26 cellular contexts compared by ENCODE assay signal in the genomic region with DNA sequence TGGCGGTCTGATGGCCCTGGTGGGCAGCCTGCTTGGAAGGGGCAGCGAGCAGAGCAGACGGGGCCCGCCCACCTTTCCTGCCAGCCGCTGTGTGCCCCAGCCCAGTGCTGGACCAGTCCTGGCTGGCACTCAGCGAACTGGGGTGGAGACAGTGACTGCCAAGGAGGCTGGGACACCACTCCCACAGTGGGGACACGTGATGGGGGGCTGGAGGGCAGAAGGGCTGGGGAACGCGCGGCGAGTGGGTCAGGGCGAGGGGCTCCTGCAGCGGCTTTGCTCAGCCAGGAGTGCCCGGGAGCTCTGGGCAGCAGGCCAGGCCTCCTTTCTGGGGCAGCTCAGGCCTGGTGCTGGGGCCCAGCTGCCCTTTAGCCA. TPM values are rescaled to one million over a fixed set of nuclear protein-coding genes. Genes with fewer than 3 reads are reported as not detected.
DNase-seq lines count a peak whose midpoint lies in the region; ATAC-seq and TF ChIP-seq lines count a peak whose summit lies in the region.
"Had no signal": no experiment of that assay in that cellular context is flagged by ENCODE, and none has a peak within 500 bp of the region (broad histone marks: within the 10 kb centered on the region; RNA-seq: fewer than 3 reads in every experiment).

No MANE protein-coding gene starts in this region.

- H3K36me3 Mint-ChIP-seq in activated CD4-positive, alpha-beta memory T cell treated with anti-CD3 and anti-CD28 coated beads for 36 hours = no peaks in the 10 kb centered on the region
- H3K36me3 Mint-ChIP-seq: stimulated activated effector memory CD8-positive, alpha-beta T cell treated with anti-CD3 and anti-CD28 coated beads, Interleukin-12 subunit alpha, Interleukin-12 subunit beta, amount 100 ng/mL, for 72 hours had no signal

- H3K4me1 ChIP-seq in NT2/D1 (ENCODE audit: insufficient read depth, insufficient read length) = peaks cover 41% of the 10 kb centered on the region
- peaks cover 17 to 40% of the 10 kb centered on the region in 2 donors for H3K4me1 ChIP-seq in esophagus (ENCODE audit: control insufficient read depth in 2 of 2, insufficient read depth in 2 of 2, low read length in 1 of 2)
- H3K4me1 ChIP-seq in rectal smooth muscle tissue (ENCODE audit: control insufficient read depth, insufficient read depth, low read length) = peaks cover 81% of the 10 kb centered on the region
- no peaks in the 10 kb centered on the region for H3K4me1 ChIP-seq in spleen
- H3K4me1 ChIP-seq: parathyroid adenoma had no signal

- CTCF ChIA-PET in activated CD4-positive, alpha-beta memory T cell treated with anti-CD3 and anti-CD28 coated beads for 36 hours (lab: Charles Lee) = no interaction called here

- H3K27me3 ChIP-seq in NT2/D1 (ENCODE audit: insufficient read depth, insufficient read length) (no peaks in the 10 kb centered on the region), esophagus (ENCODE audit: control insufficient read depth in 1 of 2, insufficient read depth in 2 of 2, low read length in 2 of 2) (no peaks in the 10 kb centered on the region), rectal smooth muscle tissue (ENCODE audit: control insufficient read depth, insufficient read depth, low read length) (no peaks in the 10 kb centered on the region), spleen (replicated peaks in 1 of 7) (peaks cover 0 to 43% (median 0%) of the 10 kb centered on the region in 7 donors)
- H3K27me3 ChIP-seq: testis had no signal

- TF ChIP-seq CTCF in spleen (IDR thresholded peaks at IDR 0.05 in 8 of 11, conservative IDR thresholded peaks at IDR 0.05 in 3 of 11) = no peak

- intact Hi-C loops in activated CD4-positive, alpha-beta memory T cell treated with anti-CD3 and anti-CD28 coated beads for 36 hours (cut with micrococcal nuclease) = no loop called here
- intact Hi-C loops in spleen (cut with DNase I; ENCODE audit: low total_unique reads) = no loop called here

- no peak overlapping the region for H3K4me3 ChIP-seq in NT2/D1 (ENCODE audit: insufficient read length, low read depth)
- no peak overlapping the region for H3K4me3 ChIP-seq in esophagus (ENCODE audit: low read depth in 1 of 2, low read length in 2 of 2)
- H3K4me3 ChIP-seq in rectal smooth muscle tissue (ENCODE audit: low read length) = peak overlapping the region; percentile 13
- no peak overlapping the region for H3K4me3 ChIP-seq in spleen
- H3K4me3 ChIP-seq: A549, lung, SK-N-MC, testis had no signal

- H3K27ac ChIP-seq in esophagus (ENCODE audit: low read depth in 2 of 2, low read length in 1 of 2) (peak overlapping the region; percentile 20 to 79), rectal smooth muscle tissue (ENCODE audit: low read depth, low read length) (peak overlapping the region; percentile 92), spleen (no peak overlapping the region)
- H3K27ac ChIP-seq: A549, HL-60, parathyroid adenoma, SK-N-MC, testis had no signal

- POLR2A ChIA-PET in activated CD4-positive, alpha-beta memory T cell treated with anti-CD3 and anti-CD28 coated beads for 36 hours (lab: Charles Lee) = interaction anchor here (0.9 kb wide), 1 partner anchor 84 kb away, joined by 3 read pairs; no protein-coding TSS in a partner anchor

- H3K9me3 Mint-ChIP-seq in activated CD4-positive, alpha-beta memory T cell treated with anti-CD3 and anti-CD28 coated beads for 36 hours = no peaks in the 10 kb centered on the region
- H3K9me3 Mint-ChIP-seq: activated T-cell treated with anti-CD3 and anti-CD28 coated beads, Interleukin-2, amount 50 U/mL, for 4 hours; neural crest cell; stimulated activated effector memory CD8-positive, alpha-beta T cell treated with anti-CD3 and anti-CD28 coated beads, Interleukin-12 subunit alpha, Interleukin-12 subunit beta, amount 100 ng/mL, for 72 hours had no signal

- peak overlapping the region; percentile 43 for H3K9ac ChIP-seq in NT2/D1 (ENCODE audit: insufficient read length, low read depth)
- H3K9ac ChIP-seq in rectal smooth muscle tissue (ENCODE audit: low read length) = no peak overlapping the region
- H3K9ac ChIP-seq: parathyroid adenoma had no signal

- TF ChIP-seq POLR2A in spleen (IDR thresholded peaks at IDR 0.05) = no peak

- no peaks in the 10 kb centered on the region for H3K27me3 Mint-ChIP-seq in activated CD4-positive, alpha-beta memory T cell treated with anti-CD3 and anti-CD28 coated beads for 36 hours

- H3K36me3 ChIP-seq in NT2/D1 (ENCODE audit: insufficient read depth, insufficient read length, low read length) = peaks cover 3% of the 10 kb centered on the region
- H3K36me3 ChIP-seq in esophagus (ENCODE audit: control insufficient read depth in 2 of 2, insufficient read depth in 2 of 2, low read length in 1 of 2) = no peaks in the 10 kb centered on the region
- no peaks in the 10 kb centered on the region for H3K36me3 ChIP-seq in rectal smooth muscle tissue (ENCODE audit: control insufficient read depth, insufficient read depth, low read length)
- H3K36me3 ChIP-seq in spleen = no peaks in the 10 kb centered on the region

- no peak overlapping the region for H3K27ac Mint-ChIP-seq in activated CD4-positive, alpha-beta memory T cell treated with anti-CD3 and anti-CD28 coated beads for 36 hours
- H3K27ac Mint-ChIP-seq: stimulated activated effector memory CD8-positive, alpha-beta T cell treated with anti-CD3 and anti-CD28 coated beads, Interleukin-12 subunit alpha, Interleukin-12 subunit beta, amount 100 ng/mL, for 72 hours had no signal

- H3K9me3 ChIP-seq in NT2/D1 (ENCODE audit: insufficient read depth, low read length) (no peaks in the 10 kb centered on the region), esophagus (ENCODE audit: control insufficient read depth in 2 of 2, insufficient read depth in 1 of 2, low read depth in 1 of 2, low read length in 1 of 2) (no peaks in the 10 kb centered on the region), spleen (no peaks in the 10 kb centered on the region)
- H3K9me3 ChIP-seq: A549, testis had no signal

- H3K4me1 Mint-ChIP-seq in activated CD4-positive, alpha-beta memory T cell treated with anti-CD3 and anti-CD28 coated beads for 36 hours (ENCODE audit: low read depth) = no peaks in the 10 kb centered on the region

- ATAC-seq in HG03108 (IDR thresholded peaks at IDR 0.05; ENCODE audit: unreplicated experiment) (no peak), HG02623 (IDR thresholded peaks at IDR 0.05; ENCODE audit: unreplicated experiment) (no peak)
- ATAC-seq: A549; activated T-cell treated with anti-CD3 and anti-CD28 coated beads, Interleukin-2, amount 50 U/mL, for 4 hours; right cardiac atrium; stimulated activated effector memory CD8-positive, alpha-beta T cell treated with anti-CD3 and anti-CD28 coated beads, Interleukin-12 subunit alpha, Interleukin-12 subunit beta, amount 100 ng/mL, for 72 hours had no signal

- WGBS in esophagus, 2 donors = 56 to 59% methylated on average over 14 of the region's 14 CpGs
- 80 to 92% (median 90%) methylated on average over 10 to 14 of the region's 14 CpGs for WGBS in spleen, 5 donors

- DNase-seq in Ammon's horn (ENCODE audit: low spot score) (peak; percentile 50), NT2/D1 (ENCODE audit: low read depth, low spot score) (no peak), spleen (no peak)
- no peak for DNase-seq in activated CD4-positive, alpha-beta memory T cell treated with anti-CD3 and anti-CD28 coated beads for 36 hours
- DNase-seq: activated gamma-delta T cell treated with Interleukin-2 at 50 U/mL for 16 hours; activated T-cell treated with anti-CD3 and anti-CD28 coated beads, Interleukin-2, amount 50 U/mL, for 4 hours; cerebellar nuclear complex; COR-L47; GDM1; HCEC 1CT; stimulated activated CD4-positive, alpha-beta T cell treated with anti-CD3 and anti-CD28 coated beads, Interleukin-12 subunit alpha, Interleukin-12 subunit beta, amount 100 ng/mL, for 4 hours; stimulated activated CD4-positive, alpha-beta T cell treated with anti-CD3 and anti-CD28 coated beads, Interleukin-4, amount 100 ng/mL, for 1 hour; T-helper 2 cell; testis had no signal

- H3K4me3 Mint-ChIP-seq in activated CD4-positive, alpha-beta memory T cell treated with anti-CD3 and anti-CD28 coated beads for 36 hours = no peak overlapping the region
- H3K4me3 Mint-ChIP-seq: activated T-cell treated with anti-CD3 and anti-CD28 coated beads, Interleukin-2, amount 50 U/mL, for 4 hours; neural crest cell; stimulated activated effector memory CD8-positive, alpha-beta T cell treated with anti-CD3 and anti-CD28 coated beads, Interleukin-12 subunit alpha, Interleukin-12 subunit beta, amount 100 ng/mL, for 72 hours had no signal

RNA-seq across cellular contexts. Expression of gene NCS1, which starts 19.5 kb away (rescaled TPM):
- 10 to 100 TPM; 12.8 to 16.4 TPM for polyA plus RNA-seq in esophagus
- total RNA-seq in activated CD4-positive, alpha-beta memory T cell treated with anti-CD3 and anti-CD28 coated beads for 36 hours = 10 to 100 TPM; 26.8 to 29.1 TPM
- total RNA-seq in spleen = 1 to 10 TPM in 4 of 7 donors, under 1 TPM in 3; 0.46 to 2.5 (median 1.2) TPM
- polyA plus RNA-seq in spleen = 1 to 10 TPM in 2 of 3 donors, under 1 TPM in 1; 0.50 to 1.6 (median 1.3) TPM

Comparison
In these comparisons a context has a peak if more than half of its experiments do, and no peak if none do; other contexts are left out.
1. H3K27ac ChIP-seq: peak in esophagus (2 of 2) and rectal smooth muscle tissue (single experiment); none in spleen (0 of 8).
2. RNA of gene NCS1, which starts 19.5 kb away (total RNA-seq): 26.8 to 29.1 TPM in activated CD4-positive, alpha-beta memory T cell treated with anti-CD3 and anti-CD28 coated beads for 36 hours; 0.46 to 2.5 TPM in spleen; every median in the first group is over 4 times any median in the second.